Comparison of ENCODE assay signal across 33 cellular contexts in genomic region chr6:133052465-133052864, GRCh38.
"Had no signal": no experiment of that assay in that cellular context is flagged by ENCODE, and none has a peak within 500 bp of the region (broad histone marks: within the 10 kb centered on the region; RNA-seq: fewer than 3 reads in every experiment).

No MANE protein-coding gene starts in this region.

- H3K9me3 ChIP-seq: MG63 had no signal

- H3K27me3 ChIP-seq: MG63 had no signal

- DNase-seq: Karpas-422, Kasumi-1, MG63, MM.1S, MV-4-11, NCI-H1048, NCI-H1092, NCI-H1092 treated with DMSO at 0.1 percent for 48 hours, NCI-H1105, NCI-H1105 treated with DMSO at 0.1 percent for 48 hours, NCI-H1417, NCI-H1417 treated with DMSO at 0.1 percent for 48 hours, NCI-H1436, NCI-H1436 treated with DMSO at 0.1 percent for 48 hours, NCI-H1694, NCI-H1694 treated with DMSO at 0.1 percent for 48 hours, NCI-H187, NCI-H187 treated with DMSO at 0.1 percent for 48 hours, NCI-H1930, NCI-H2029, NCI-H2029 treated with DMSO at 0.1 percent for 48 hours, NCI-H2081, NCI-H2081 treated with DMSO at 0.1 percent for 48 hours, NCI-H2107, NCI-H2171, NCI-H2171 treated with DMSO at 0.1 percent for 48 hours, NCI-H2227 treated with DMSO at 0.1 percent for 48 hours, NCI-H226, NCI-H345, NCI-H446, NCI-H446 treated with DMSO at 0.1 percent for 48 hours, NCI-H510A, NCI-H510A treated with DMSO at 0.1 percent for 48 hours had no signal

- H3K4me3 ChIP-seq: MG63 had no signal

- H3K36me3 ChIP-seq: MG63 had no signal
